18 cellular contexts compared by ENCODE assay signal in genomic region chr5:87359106-87359505, GRCh38. TPM values are rescaled to one million over a fixed set of nuclear protein-coding genes. Genes with fewer than 3 reads are reported as not detected.
DNase-seq lines count a peak whose midpoint lies in the region; ATAC-seq and TF ChIP-seq lines count a peak whose summit lies in the region.
"Had no signal": no experiment of that assay in that cellular context is flagged by ENCODE, and none has a peak within 500 bp of the region (broad histone marks: within the 10 kb centered on the region; RNA-seq: fewer than 3 reads in every experiment).

No MANE protein-coding gene starts in this region.

- H3K4me3 Mint-ChIP-seq in GM23338 (no peak overlapping the region), nephron progenitor cell (no peak overlapping the region)
- no peak overlapping the region for H3K4me3 Mint-ChIP-seq in central memory CD8-positive, alpha-beta T cell
- H3K4me3 Mint-ChIP-seq: B cell; CD4-positive, CD25-positive, alpha-beta regulatory T cell; CD8-positive, alpha-beta T cell had no signal

- no peak overlapping the region for H3K4me2 ChIP-seq in GM23338
- H3K4me2 ChIP-seq: BLaER1 had no signal

- H3K4me3 ChIP-seq in GM23338 = no peak overlapping the region
- H3K4me3 ChIP-seq: BLaER1 had no signal

- H3K27me3 Mint-ChIP-seq in GM23338 (ENCODE audit: insufficient read depth, low read depth, poor library complexity) = no peaks in the 10 kb centered on the region
- no peaks in the 10 kb centered on the region for H3K27me3 Mint-ChIP-seq in central memory CD8-positive, alpha-beta T cell
- no peaks in the 10 kb centered on the region for H3K27me3 Mint-ChIP-seq in nephron progenitor cell (ENCODE audit: low read depth, poor library complexity)
- H3K27me3 Mint-ChIP-seq: B cell; CD4-positive, CD25-positive, alpha-beta regulatory T cell had no signal

- peaks cover 8% of the 10 kb centered on the region; the same call in 2 of the 3 replicates for H3K4me1 Mint-ChIP-seq in GM23338
- H3K4me1 Mint-ChIP-seq in central memory CD8-positive, alpha-beta T cell = peaks cover 22% of the 10 kb centered on the region
- H3K4me1 Mint-ChIP-seq in nephron progenitor cell = no peaks in the 10 kb centered on the region

- H3K36me3 Mint-ChIP-seq in GM23338 (ENCODE audit: low read depth) (peaks cover 10% of the 10 kb centered on the region; the same call in 2 of the 3 replicates), nephron progenitor cell (ENCODE audit: low read depth) (peaks cover 57% of the 10 kb centered on the region)
- peaks cover 17% of the 10 kb centered on the region for H3K36me3 Mint-ChIP-seq in central memory CD8-positive, alpha-beta T cell (ENCODE audit: insufficient read depth)

- H3K27me3 ChIP-seq in GM23338 (ENCODE audit: insufficient read depth) = no peaks in the 10 kb centered on the region
- H3K27me3 ChIP-seq: BLaER1 had no signal

- H3K27ac Mint-ChIP-seq in GM23338 = no peak overlapping the region
- H3K27ac Mint-ChIP-seq in central memory CD8-positive, alpha-beta T cell (ENCODE audit: low read depth) = peak overlapping the region; percentile 18
- H3K27ac Mint-ChIP-seq in nephron progenitor cell = peak overlapping the region; percentile 50
- H3K27ac Mint-ChIP-seq: B cell had no signal

- no peak for TF ChIP-seq CTCF in GM23338 (conservative IDR thresholded peaks at IDR 0.05; ENCODE audit: low read depth in 2 of 2)
- no peak for TF ChIP-seq CTCF in nephron progenitor cell (IDR thresholded peaks at IDR 0.05)

- no peak for ATAC-seq in GM23338
- ATAC-seq in central memory CD8-positive, alpha-beta T cell (replicated peaks; ENCODE audit: extremely low read depth, poor library complexity, severe bottlenecking) = no peak
- no peak for ATAC-seq in HG02642 (IDR thresholded peaks at IDR 0.05; ENCODE audit: poor library complexity, unreplicated experiment)
- ATAC-seq: CD8-positive, alpha-beta T cell had no signal

- H2AFZ ChIP-seq in GM23338 = no peak overlapping the region

- H3K36me3 ChIP-seq in GM23338 (ENCODE audit: insufficient read depth) = no peaks in the 10 kb centered on the region

- H4K20me1 ChIP-seq in GM23338 (replicated peaks; ENCODE audit: insufficient read depth) = no peaks in the 10 kb centered on the region
- H4K20me1 ChIP-seq: BLaER1 had no signal

- H3F3A ChIP-seq in GM23338 (replicated peaks; ENCODE audit: low read depth) = no peaks in the 10 kb centered on the region

- DNase-seq in GM23338 (ENCODE audit: low spot score) = peak; percentile 57
- no peak for DNase-seq in central memory CD8-positive, alpha-beta T cell (ENCODE audit: low spot score in 2 of 2)
- DNase-seq in nephron progenitor cell = no peak
- no peak for DNase-seq in activated naive CD4-positive, alpha-beta T cell (lab: John Stamatoyannopoulos, UW)
- no peak for DNase-seq in AG08395 (ENCODE audit: low spot score)
- no peak for DNase-seq in T-helper 2 cell
- DNase-seq: Caco-2; CD4-positive, CD25-positive, alpha-beta regulatory T cell; CD8-positive, alpha-beta T cell; DMS 273 treated with DMSO at 0.1 percent for 48 hours; DMS79; GF-D8; GOT3; HCEC 1CT had no signal

- H3K4me1 ChIP-seq in GM23338 (ENCODE audit: insufficient read depth) = peaks cover 8% of the 10 kb centered on the region; the same call in 1 of the 2 replicates
- H3K4me1 ChIP-seq: BLaER1, Caco-2 had no signal

- H3K9me3 Mint-ChIP-seq in GM23338 (no peaks in the 10 kb centered on the region), nephron progenitor cell (peaks cover 6% of the 10 kb centered on the region)
- no peaks in the 10 kb centered on the region for H3K9me3 Mint-ChIP-seq in central memory CD8-positive, alpha-beta T cell
- H3K9me3 Mint-ChIP-seq: CD4-positive, CD25-positive, alpha-beta regulatory T cell; CD8-positive, alpha-beta T cell had no signal

- no peak overlapping the region for H3K27ac ChIP-seq in GM23338 (ENCODE audit: low read depth)
- H3K27ac ChIP-seq: BLaER1, C4-2B had no signal

- no peaks in the 10 kb centered on the region for H3K9me2 ChIP-seq in GM23338 (ENCODE audit: insufficient read depth)

- H3K79me2 ChIP-seq in GM23338 (replicated peaks; ENCODE audit: insufficient read depth) = no peaks in the 10 kb centered on the region

TF ChIP-seq in GM23338, 12 proteins besides CTCF, POLR2A, EP300 and RAD21 (continues in another document):
- no peak for TF ChIP-seq REST (IDR thresholded peaks at IDR 0.05; ENCODE audit: unreplicated experiment)
- TF ChIP-seq ZNF462 (CRISPR knock-in tag; IDR thresholded peaks at IDR 0.05) = no peak
- no peak for TF ChIP-seq CREB1 (CRISPR knock-in tag; IDR thresholded peaks at IDR 0.05; ENCODE audit: low read depth)

RNA-seq across cellular contexts. Expression of gene CCNH, which starts 53.6 kb away (rescaled TPM):
- total RNA-seq in GM23338 (2014; rRNA removed; shearing (Covaris generic)) = 80.2 and 84.9 TPM in 2 replicates
- polyA plus RNA-seq in GM23338 (2016; fragmentation: Nextera tagmentation; extraction: Ambion mirVana) = 59.1 and 74.4 TPM in 2 replicates
